In the genomic region with DNA sequence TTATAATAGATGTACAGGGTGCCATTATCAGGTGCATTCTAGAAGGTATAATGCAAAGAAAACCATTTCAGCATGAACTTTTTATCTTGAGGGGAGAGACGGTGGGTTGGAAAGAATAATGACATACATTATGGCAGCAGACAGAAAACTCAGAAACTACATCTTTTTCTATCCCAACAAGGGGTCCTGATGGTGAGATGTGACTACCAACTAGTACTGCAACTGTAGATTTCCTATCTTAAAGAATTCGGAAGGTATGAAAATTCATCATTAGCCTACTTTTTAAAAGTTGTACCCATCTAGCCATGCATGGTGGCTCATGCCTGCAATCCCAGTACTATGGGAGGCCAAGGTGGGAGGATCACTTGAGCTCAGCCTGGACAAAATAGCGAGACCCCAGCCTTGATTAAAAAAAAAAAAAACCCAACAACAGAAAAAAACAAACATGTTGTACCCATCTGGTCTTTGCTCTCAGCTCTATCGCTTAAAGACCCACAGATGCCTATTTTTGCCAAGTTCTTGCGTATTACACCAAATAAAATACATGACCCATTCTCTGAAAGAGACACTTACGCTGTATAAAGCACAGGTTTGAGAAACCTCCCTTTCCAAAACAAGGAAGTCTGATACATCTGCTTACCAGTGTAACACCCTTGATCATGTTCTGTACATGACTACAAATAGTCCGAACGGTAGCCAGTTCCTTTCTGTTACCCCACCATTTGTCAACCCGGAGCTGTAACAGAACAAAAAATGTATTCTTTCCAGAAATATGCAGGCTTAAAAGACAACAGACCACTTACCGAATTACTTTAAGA, we compare ENCODE assay signal across 9 cellular contexts. TPM values are rescaled to one million over a fixed set of nuclear protein-coding genes. Genes with fewer than 3 reads are reported as not detected.
A peak's percentile ranks its signal among the peaks of the same experiment; 100 is the strongest.
DNase-seq lines count a peak whose midpoint lies in the region; ATAC-seq and TF ChIP-seq lines count a peak whose summit lies in the region.
"Had no signal": no experiment of that assay in that cellular context is flagged by ENCODE, and none has a peak within 500 bp of the region (broad histone marks: within the 10 kb centered on the region; RNA-seq: fewer than 3 reads in every experiment).

No MANE protein-coding gene starts in this region.

- H3K9me3 ChIP-seq in Caco-2 (no peaks in the 10 kb centered on the region), NT2/D1 (ENCODE audit: insufficient read depth, low read length) (no peaks in the 10 kb centered on the region), endocrine pancreas (ENCODE audit: control insufficient read depth, low read length) (no peaks in the 10 kb centered on the region)

- BruUV-seq in Caco-2 (replicated peaks; lab: Mats Ljungman, UMichigan) = no TSS peak

- H3K27me3 Mint-ChIP-seq in Caco-2 (ENCODE audit: insufficient read depth, unreplicated experiment) (no peaks in the 10 kb centered on the region), osteocyte (ENCODE audit: unreplicated experiment) (no peaks in the 10 kb centered on the region)

- peak overlapping the region; percentile 76 for H3K4me3 ChIP-seq in Caco-2 (ENCODE audit: low read depth, low read length)
- peak overlapping the region; percentile 91 for H3K4me3 ChIP-seq in NT2/D1 (ENCODE audit: insufficient read length, low read depth)
- peak overlapping the region; percentile 87 for H3K4me3 ChIP-seq in endocrine pancreas (ENCODE audit: control insufficient read depth, insufficient read depth, low read length)

- peak overlapping the region; percentile 98 for H3K9ac ChIP-seq in NT2/D1 (ENCODE audit: insufficient read length, low read depth)
- H3K9ac ChIP-seq in endocrine pancreas (ENCODE audit: control insufficient read depth, insufficient read depth, low read length) = peak overlapping the region; percentile 95

- H3K36me3 Mint-ChIP-seq in Caco-2 (ENCODE audit: insufficient read depth, unreplicated experiment) (peaks cover 79% of the 10 kb centered on the region), osteocyte (ENCODE audit: unreplicated experiment) (peaks cover 57% of the 10 kb centered on the region)

- intact Hi-C loops in Caco-2 (cut with micrococcal nuclease; ENCODE audit: unreplicated experiment) = loop anchor here (10.0 kb wide), 1 partner anchor 552 kb away; no protein-coding TSS in a partner anchor

- H3K4me1 Mint-ChIP-seq in Caco-2 (ENCODE audit: low read depth, unreplicated experiment) (peaks cover 11% of the 10 kb centered on the region), osteocyte (ENCODE audit: unreplicated experiment) (peaks cover 41% of the 10 kb centered on the region)

- POLR2A ChIA-PET in Caco-2 (lab: Charles Lee) = interaction anchor here (0.6 to 2.6 kb wide), 4 partner anchors 9 to 321 kb away, joined by 3 to 13 read pairs (median 9); a partner anchor contains a TSS

- CTCF ChIA-PET in Caco-2 (lab: Charles Lee) = no interaction called here

- no peak for DNase-seq in Caco-2
- no peak for DNase-seq in NT2/D1 (ENCODE audit: low read depth, low spot score)
- DNase-seq in osteocyte (ENCODE audit: extremely low spot score, unreplicated experiment) = no peak
- DNase-seq in central memory CD4-positive, alpha-beta T cell = no peak
- no peak for DNase-seq in activated CD8-positive, alpha-beta memory T cell treated with anti-CD3 and anti-CD28 coated beads, Interleukin-2, amount 50 U/mL, for 4 hours
- DNase-seq: NCI-H446 treated with DMSO at 0.1 percent for 48 hours had no signal

- no peak overlapping the region for H3K27ac Mint-ChIP-seq in Caco-2 (ENCODE audit: unreplicated experiment)
- H3K27ac Mint-ChIP-seq in osteocyte (ENCODE audit: unreplicated experiment) = peak overlapping the region; percentile 99

- H3K4me3 Mint-ChIP-seq in Caco-2 (ENCODE audit: unreplicated experiment) (peak overlapping the region; percentile 88), osteocyte (ENCODE audit: unreplicated experiment) (peak overlapping the region; percentile 96)

- H3K9me3 Mint-ChIP-seq in Caco-2 (ENCODE audit: unreplicated experiment) = no peaks in the 10 kb centered on the region
- H3K9me3 Mint-ChIP-seq in osteocyte (ENCODE audit: unreplicated experiment) = no peaks in the 10 kb centered on the region

- TF ChIP-seq CTCF in Caco-2 (IDR thresholded peaks at IDR 0.05; ENCODE audit: insufficient read depth in 1 of 2, low read depth in 1 of 2, low read length in 1 of 2, severe bottlenecking in 1 of 2, unreplicated experiment in 1 of 2) (no peak), osteocyte (IDR thresholded peaks at IDR 0.05) (no peak)

- no peak for ATAC-seq in HG03354 (IDR thresholded peaks at IDR 0.05; ENCODE audit: poor library complexity, severe bottlenecking, unreplicated experiment)
- ATAC-seq in GM18868 (IDR thresholded peaks at IDR 0.05; ENCODE audit: unreplicated experiment) = no peak

- H3K4me1 ChIP-seq in Caco-2 (peaks cover 17% of the 10 kb centered on the region), NT2/D1 (ENCODE audit: insufficient read depth, insufficient read length) (no peaks in the 10 kb centered on the region), endocrine pancreas (ENCODE audit: control insufficient read depth, insufficient read depth, low read length) (peaks cover 16% of the 10 kb centered on the region)

- peaks cover 14% of the 10 kb centered on the region for H3K36me3 ChIP-seq in Caco-2 (ENCODE audit: control insufficient read depth, insufficient read depth, low read length)
- H3K36me3 ChIP-seq in NT2/D1 (ENCODE audit: insufficient read depth, insufficient read length, low read length) = peaks cover 79% of the 10 kb centered on the region
- peaks cover 5% of the 10 kb centered on the region for H3K36me3 ChIP-seq in endocrine pancreas (ENCODE audit: control insufficient read depth, insufficient read depth, low read length)

- H3K27me3 ChIP-seq in Caco-2 (replicated peaks; ENCODE audit: control insufficient read depth, insufficient read depth, low read length) = no peaks in the 10 kb centered on the region
- no peaks in the 10 kb centered on the region for H3K27me3 ChIP-seq in NT2/D1 (ENCODE audit: insufficient read depth, insufficient read length)
- H3K27me3 ChIP-seq in endocrine pancreas (ENCODE audit: control insufficient read depth, insufficient read depth, low read length) = no peaks in the 10 kb centered on the region

RNA-seq across cellular contexts. Expression of a gene that starts 1.6 kb away (rescaled TPM):
- total RNA-seq in Caco-2 (2022) = 976 and 978 TPM in 2 replicates
- 1,144 and 1,147 TPM in 2 replicates for total RNA-seq in osteocyte

RNA-seq across cellular contexts. Expression of a gene that starts 1.7 kb away (rescaled TPM):
- 19.5 and 21.1 TPM in 2 replicates for total RNA-seq in Caco-2 (2022)
- 10.9 and 13.8 TPM in 2 replicates for total RNA-seq in osteocyte

RNA-seq across cellular contexts. Expression of a gene that starts 50.4 kb away (rescaled TPM):
- total RNA-seq in Caco-2 (2022) = 2.2 TPM in 2 replicates
- not detected in 2 replicates for total RNA-seq in osteocyte
